Comparison of ENCODE assay signal across 9 cellular contexts in the genomic region with DNA sequence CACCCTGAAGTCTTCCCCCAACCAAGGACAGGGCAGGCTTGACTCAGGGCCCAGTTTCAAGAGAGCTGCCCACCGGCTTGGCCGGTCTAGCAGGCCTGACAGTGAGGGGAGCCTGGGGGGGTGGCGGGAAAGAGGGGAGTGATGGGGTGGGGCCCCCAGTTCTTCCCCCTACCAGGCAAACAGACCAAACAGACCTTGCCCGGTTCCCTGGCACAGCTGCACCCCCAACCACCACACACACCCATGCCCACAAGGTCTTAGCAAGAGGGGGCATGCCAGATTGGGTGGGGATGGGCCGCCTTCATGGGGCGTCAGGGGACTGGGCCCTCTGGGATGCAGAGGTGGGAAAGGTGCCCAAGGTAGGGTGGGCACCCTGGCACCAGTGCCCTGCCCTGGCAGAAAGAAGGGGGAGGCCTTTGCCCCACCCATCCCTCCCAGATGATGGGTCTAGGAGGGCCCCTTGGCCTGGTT. TPM values are rescaled to one million over a fixed set of nuclear protein-coding genes. Genes with fewer than 3 reads are reported as not detected.
DNase-seq lines count a peak whose midpoint lies in the region; ATAC-seq and TF ChIP-seq lines count a peak whose summit lies in the region.
"Had no signal": no experiment of that assay in that cellular context is flagged by ENCODE, and none has a peak within 500 bp of the region (broad histone marks: within the 10 kb centered on the region; RNA-seq: fewer than 3 reads in every experiment).

No MANE protein-coding gene starts in this region.

- H3K9ac ChIP-seq in mesendoderm (ENCODE audit: low read length), result no peak overlapping the region

- H2BK5ac ChIP-seq in mesendoderm (ENCODE audit: low read length), result no peak overlapping the region

- no peak overlapping the region for H2BK120ac ChIP-seq in mesendoderm (ENCODE audit: low read depth, low read length)

- H3K4me3 ChIP-seq in mesendoderm (ENCODE audit: low read length) (no peak overlapping the region), transverse colon (peak overlapping the region in 1 of 4 donors; percentile 56)

- TF ChIP-seq CTCF in transverse colon (IDR thresholded peaks at IDR 0.05), result no peak

- intact Hi-C loops in transverse colon (cut with DNase I; ENCODE audit: low total_unique reads), result no loop called here

- WGBS in mesendoderm (ENCODE audit: extremely low coverage, insufficient coverage, low lambda C conversion rate), result no CpG with 5 or more reads among the region's 6 CpGs
- WGBS in transverse colon (ENCODE audit: low coverage in 1 of 2), 2 donors, result 79% methylated on average over 6 of the region's 6 CpGs; no CpG with 5 or more reads in 1 of the 2 donors

- in situ Hi-C loops in transverse colon (cut with MboI; ENCODE audit: low pct_ligation_motif_present in 1 of 4, low pct_unique_long_range_greater_than_20kb in 1 of 4, low sequenced_read_pairs in 3 of 4), result no loop called here

- H3K27me3 ChIP-seq in mesendoderm (ENCODE audit: insufficient read depth, low read length, poor library complexity), result no peaks in the 10 kb centered on the region
- no peaks in the 10 kb centered on the region for H3K27me3 ChIP-seq in transverse colon

- DNase-seq in activated T-cell treated with anti-CD3 and anti-CD28 coated beads, Interleukin-2, amount 50 U/mL, for 72 hours, result no peak
- DNase-seq in activated T-cell treated with anti-CD3 and anti-CD28 coated beads for 4 hours (no peak), mesendoderm (no peak), transverse colon (no peak), COR-L47 (lab: John Stamatoyannopoulos, UW) (no peak), NCI-H2029 (lab: John Stamatoyannopoulos, UW) (no peak)
- DNase-seq in central memory CD8-positive, alpha-beta T cell (ENCODE audit: low spot score in 2 of 2), result no peak
- DNase-seq: kidney glomerular epithelial cell had no signal

- TF ChIP-seq EP300 in transverse colon (IDR thresholded peaks at IDR 0.05; ENCODE audit: low read depth), result no peak

- peaks cover 80% of the 10 kb centered on the region for H3K4me1 Mint-ChIP-seq in activated T-cell treated with anti-CD3 and anti-CD28 coated beads, Interleukin-2, amount 50 U/mL, for 72 hours (ENCODE audit: low read depth)
- H3K4me1 Mint-ChIP-seq in central memory CD8-positive, alpha-beta T cell, result peaks cover 68% of the 10 kb centered on the region

- TF ChIP-seq POLR2A in transverse colon (IDR thresholded peaks at IDR 0.05), result no peak

- H3K79me2 ChIP-seq in mesendoderm (ENCODE audit: control insufficient read depth, insufficient read depth, low read length), result peaks cover 3% of the 10 kb centered on the region

- no peak overlapping the region for H4K8ac ChIP-seq in mesendoderm (ENCODE audit: low read depth, low read length)

- H3K23ac ChIP-seq in mesendoderm (ENCODE audit: low read length), result no peak overlapping the region

- peak overlapping the region; percentile 80 to 99 for H3K4me3 Mint-ChIP-seq in activated T-cell treated with anti-CD3 and anti-CD28 coated beads, Interleukin-2, amount 50 U/mL, for 72 hours
- peak overlapping the region; percentile 11 for H3K4me3 Mint-ChIP-seq in central memory CD8-positive, alpha-beta T cell

- no peak overlapping the region for H3K27ac Mint-ChIP-seq in activated T-cell treated with anti-CD3 and anti-CD28 coated beads, Interleukin-2, amount 50 U/mL, for 72 hours
- H3K27ac Mint-ChIP-seq in central memory CD8-positive, alpha-beta T cell (ENCODE audit: low read depth), result peak overlapping the region; percentile 22

- H2BK15ac ChIP-seq in mesendoderm (replicated peaks; ENCODE audit: low read depth), result no peak overlapping the region

- no peak overlapping the region for H4K5ac ChIP-seq in mesendoderm (ENCODE audit: low read length)

- H3K4me2 ChIP-seq in mesendoderm (ENCODE audit: low read length), result no peak overlapping the region

- H3K18ac ChIP-seq in mesendoderm (ENCODE audit: low read length), result no peak overlapping the region

- H2AK5ac ChIP-seq in mesendoderm (ENCODE audit: low read length), result no peak overlapping the region

- no peaks in the 10 kb centered on the region for H3K9me3 ChIP-seq in transverse colon

- H3K56ac ChIP-seq in mesendoderm (ENCODE audit: low read length), result peak overlapping the region; percentile 54

- H3K4ac ChIP-seq in mesendoderm (ENCODE audit: low read depth, low read length), result no peak overlapping the region

- no peaks in the 10 kb centered on the region for H3K9me3 Mint-ChIP-seq in activated T-cell treated with anti-CD3 and anti-CD28 coated beads, Interleukin-2, amount 50 U/mL, for 72 hours
- H3K9me3 Mint-ChIP-seq in central memory CD8-positive, alpha-beta T cell, result no peaks in the 10 kb centered on the region

- peaks cover 2% of the 10 kb centered on the region for H3K79me1 ChIP-seq in mesendoderm (ENCODE audit: low read length)

- H3K36me3 ChIP-seq in mesendoderm (ENCODE audit: control insufficient read depth, insufficient read depth, low read length), result no peaks in the 10 kb centered on the region
- H3K36me3 ChIP-seq in transverse colon, result peaks cover 0 to 12% (median 2%) of the 10 kb centered on the region in 4 donors

- H3K4me1 ChIP-seq in mesendoderm (ENCODE audit: control insufficient read depth, low read depth, low read length), result peaks cover 16% of the 10 kb centered on the region
- H3K4me1 ChIP-seq in transverse colon, result peaks cover 31 to 86% (median 74%) of the 10 kb centered on the region in 4 donors

- no peaks in the 10 kb centered on the region for H3K27me3 Mint-ChIP-seq in activated T-cell treated with anti-CD3 and anti-CD28 coated beads, Interleukin-2, amount 50 U/mL, for 72 hours (ENCODE audit: low read depth)
- no peaks in the 10 kb centered on the region for H3K27me3 Mint-ChIP-seq in central memory CD8-positive, alpha-beta T cell

- H3K27ac ChIP-seq in mesendoderm (ENCODE audit: low read depth, low read length), result no peak overlapping the region
- H3K27ac ChIP-seq in transverse colon, result peak overlapping the region; percentile 96 to 100 (median 98)

- no peak for ATAC-seq in activated T-cell treated with anti-CD3 and anti-CD28 coated beads, Interleukin-2, amount 50 U/mL, for 72 hours (replicated peaks in 1 of 2)
- no peak for ATAC-seq in central memory CD8-positive, alpha-beta T cell (replicated peaks; ENCODE audit: extremely low read depth, poor library complexity, severe bottlenecking)
- no peak for ATAC-seq in HG02840 (IDR thresholded peaks at IDR 0.05; ENCODE audit: low FRiP score, unreplicated experiment)

- H3K36me3 Mint-ChIP-seq in activated T-cell treated with anti-CD3 and anti-CD28 coated beads, Interleukin-2, amount 50 U/mL, for 72 hours (ENCODE audit: insufficient read depth in 2 of 2), result peaks cover 8 to 17% of the 10 kb centered on the region in 2 donors
- peaks cover 9% of the 10 kb centered on the region for H3K36me3 Mint-ChIP-seq in central memory CD8-positive, alpha-beta T cell (ENCODE audit: insufficient read depth)

RNA-seq across cellular contexts. Expression of a gene that starts 8.9 kb away (rescaled TPM):
- 100 to 1,000 TPM; 129 to 141 TPM for total RNA-seq in activated T-cell treated with anti-CD3 and anti-CD28 coated beads, Interleukin-2, amount 50 U/mL, for 72 hours
- 7.4 TPM for polyA plus RNA-seq in mesendoderm (2013, experiment 1 of 2)
- 6.9 TPM for polyA plus RNA-seq in mesendoderm (2013, experiment 2 of 2)
- total RNA-seq in transverse colon, result 100 to 1,000 TPM in 3 of 4 donors, 10 to 100 TPM in 1; 85.2 to 513 (median 272) TPM

RNA-seq across cellular contexts. Expression of a gene that starts 18.1 kb away (rescaled TPM):
- total RNA-seq in activated T-cell treated with anti-CD3 and anti-CD28 coated beads, Interleukin-2, amount 50 U/mL, for 72 hours, result 1 to 10 TPM in 1 of 2 donors, under 1 TPM in 1; 0.65 to 2.3 TPM
- 0.28 TPM for polyA plus RNA-seq in mesendoderm (2013, experiment 1 of 2)
- polyA plus RNA-seq in mesendoderm (2013, experiment 2 of 2), result 0.11 TPM
- total RNA-seq in transverse colon, result not detected

RNA-seq across cellular contexts. Expression of a gene that starts 22.1 kb away (rescaled TPM):
- 1 to 10 TPM; 1.1 to 1.4 TPM for total RNA-seq in activated T-cell treated with anti-CD3 and anti-CD28 coated beads, Interleukin-2, amount 50 U/mL, for 72 hours
- 0.03 TPM for polyA plus RNA-seq in mesendoderm (2013, experiment 1 of 2)
- polyA plus RNA-seq in mesendoderm (2013, experiment 2 of 2), result 0.03 TPM
- total RNA-seq in transverse colon, result 1 to 10 TPM in 3 of 4 donors, not detected in 1; 1.9 to 4.6 (median 4.5) TPM

RNA-seq across cellular contexts. Expression of a gene that starts 22.2 kb away (rescaled TPM):
- under 1 TPM in 1 of 2 donors, not detected in 1; 0.10 TPM for total RNA-seq in activated T-cell treated with anti-CD3 and anti-CD28 coated beads, Interleukin-2, amount 50 U/mL, for 72 hours
- polyA plus RNA-seq in mesendoderm (2013, experiment 1 of 2), result not detected
- polyA plus RNA-seq in mesendoderm (2013, experiment 2 of 2), result not detected
- total RNA-seq in transverse colon, result under 1 TPM in 2 of 4 donors, not detected in 2; 0.32 to 0.41 TPM

RNA-seq across cellular contexts. Expression of a gene that starts 28.3 kb away (rescaled TPM):
- total RNA-seq in activated T-cell treated with anti-CD3 and anti-CD28 coated beads, Interleukin-2, amount 50 U/mL, for 72 hours, result 10 to 100 TPM; 45.5 to 55.1 TPM
- 74.3 TPM for polyA plus RNA-seq in mesendoderm (2013, experiment 1 of 2)
- polyA plus RNA-seq in mesendoderm (2013, experiment 2 of 2), result 74.9 TPM
- total RNA-seq in transverse colon, result 10 to 100 TPM; 32.7 to 42.4 (median 36.0) TPM
